1 cellular context compared by ENCODE assay signal in the genomic region with DNA sequence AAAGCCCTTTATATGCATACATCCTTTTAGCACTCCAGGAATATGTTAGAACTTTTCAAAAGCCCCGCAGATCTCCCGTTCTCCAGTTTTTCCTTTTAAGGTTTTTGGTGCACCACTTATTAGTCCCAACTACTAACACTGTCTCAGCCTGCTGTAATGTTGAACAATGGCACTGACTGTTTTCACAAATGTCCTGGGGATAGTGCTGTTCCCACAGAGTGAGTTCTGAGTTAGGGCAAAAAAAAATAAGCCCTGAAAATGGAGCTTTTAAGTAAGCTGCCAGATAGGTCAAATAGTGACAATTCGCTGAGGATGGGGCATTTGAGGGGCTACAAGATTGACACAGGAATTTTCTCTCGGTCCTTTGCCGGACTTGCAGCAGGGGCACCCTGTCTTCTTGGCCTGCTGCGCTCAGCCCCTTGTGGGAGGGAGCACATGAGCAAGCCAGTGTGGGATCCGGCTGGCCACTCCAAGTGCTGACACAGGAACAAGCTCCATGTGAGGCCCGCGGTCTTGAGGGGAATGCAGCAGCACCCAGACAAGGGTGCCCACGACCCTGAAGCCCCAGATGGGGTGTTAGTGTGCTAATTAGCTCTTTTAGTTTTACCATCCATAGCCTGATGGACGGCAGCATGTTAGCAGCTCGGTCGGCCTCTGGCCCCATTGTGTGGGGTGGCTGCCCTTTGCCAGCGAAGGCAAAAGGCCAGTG.
TF ChIP-seq lines count a peak whose summit lies in the region.

No MANE protein-coding gene starts in this region.

TF ChIP-seq in GM23338, 12 proteins besides CTCF, POLR2A, EP300 and RAD21 (continued from another document):
- TF ChIP-seq, protein P1, sequence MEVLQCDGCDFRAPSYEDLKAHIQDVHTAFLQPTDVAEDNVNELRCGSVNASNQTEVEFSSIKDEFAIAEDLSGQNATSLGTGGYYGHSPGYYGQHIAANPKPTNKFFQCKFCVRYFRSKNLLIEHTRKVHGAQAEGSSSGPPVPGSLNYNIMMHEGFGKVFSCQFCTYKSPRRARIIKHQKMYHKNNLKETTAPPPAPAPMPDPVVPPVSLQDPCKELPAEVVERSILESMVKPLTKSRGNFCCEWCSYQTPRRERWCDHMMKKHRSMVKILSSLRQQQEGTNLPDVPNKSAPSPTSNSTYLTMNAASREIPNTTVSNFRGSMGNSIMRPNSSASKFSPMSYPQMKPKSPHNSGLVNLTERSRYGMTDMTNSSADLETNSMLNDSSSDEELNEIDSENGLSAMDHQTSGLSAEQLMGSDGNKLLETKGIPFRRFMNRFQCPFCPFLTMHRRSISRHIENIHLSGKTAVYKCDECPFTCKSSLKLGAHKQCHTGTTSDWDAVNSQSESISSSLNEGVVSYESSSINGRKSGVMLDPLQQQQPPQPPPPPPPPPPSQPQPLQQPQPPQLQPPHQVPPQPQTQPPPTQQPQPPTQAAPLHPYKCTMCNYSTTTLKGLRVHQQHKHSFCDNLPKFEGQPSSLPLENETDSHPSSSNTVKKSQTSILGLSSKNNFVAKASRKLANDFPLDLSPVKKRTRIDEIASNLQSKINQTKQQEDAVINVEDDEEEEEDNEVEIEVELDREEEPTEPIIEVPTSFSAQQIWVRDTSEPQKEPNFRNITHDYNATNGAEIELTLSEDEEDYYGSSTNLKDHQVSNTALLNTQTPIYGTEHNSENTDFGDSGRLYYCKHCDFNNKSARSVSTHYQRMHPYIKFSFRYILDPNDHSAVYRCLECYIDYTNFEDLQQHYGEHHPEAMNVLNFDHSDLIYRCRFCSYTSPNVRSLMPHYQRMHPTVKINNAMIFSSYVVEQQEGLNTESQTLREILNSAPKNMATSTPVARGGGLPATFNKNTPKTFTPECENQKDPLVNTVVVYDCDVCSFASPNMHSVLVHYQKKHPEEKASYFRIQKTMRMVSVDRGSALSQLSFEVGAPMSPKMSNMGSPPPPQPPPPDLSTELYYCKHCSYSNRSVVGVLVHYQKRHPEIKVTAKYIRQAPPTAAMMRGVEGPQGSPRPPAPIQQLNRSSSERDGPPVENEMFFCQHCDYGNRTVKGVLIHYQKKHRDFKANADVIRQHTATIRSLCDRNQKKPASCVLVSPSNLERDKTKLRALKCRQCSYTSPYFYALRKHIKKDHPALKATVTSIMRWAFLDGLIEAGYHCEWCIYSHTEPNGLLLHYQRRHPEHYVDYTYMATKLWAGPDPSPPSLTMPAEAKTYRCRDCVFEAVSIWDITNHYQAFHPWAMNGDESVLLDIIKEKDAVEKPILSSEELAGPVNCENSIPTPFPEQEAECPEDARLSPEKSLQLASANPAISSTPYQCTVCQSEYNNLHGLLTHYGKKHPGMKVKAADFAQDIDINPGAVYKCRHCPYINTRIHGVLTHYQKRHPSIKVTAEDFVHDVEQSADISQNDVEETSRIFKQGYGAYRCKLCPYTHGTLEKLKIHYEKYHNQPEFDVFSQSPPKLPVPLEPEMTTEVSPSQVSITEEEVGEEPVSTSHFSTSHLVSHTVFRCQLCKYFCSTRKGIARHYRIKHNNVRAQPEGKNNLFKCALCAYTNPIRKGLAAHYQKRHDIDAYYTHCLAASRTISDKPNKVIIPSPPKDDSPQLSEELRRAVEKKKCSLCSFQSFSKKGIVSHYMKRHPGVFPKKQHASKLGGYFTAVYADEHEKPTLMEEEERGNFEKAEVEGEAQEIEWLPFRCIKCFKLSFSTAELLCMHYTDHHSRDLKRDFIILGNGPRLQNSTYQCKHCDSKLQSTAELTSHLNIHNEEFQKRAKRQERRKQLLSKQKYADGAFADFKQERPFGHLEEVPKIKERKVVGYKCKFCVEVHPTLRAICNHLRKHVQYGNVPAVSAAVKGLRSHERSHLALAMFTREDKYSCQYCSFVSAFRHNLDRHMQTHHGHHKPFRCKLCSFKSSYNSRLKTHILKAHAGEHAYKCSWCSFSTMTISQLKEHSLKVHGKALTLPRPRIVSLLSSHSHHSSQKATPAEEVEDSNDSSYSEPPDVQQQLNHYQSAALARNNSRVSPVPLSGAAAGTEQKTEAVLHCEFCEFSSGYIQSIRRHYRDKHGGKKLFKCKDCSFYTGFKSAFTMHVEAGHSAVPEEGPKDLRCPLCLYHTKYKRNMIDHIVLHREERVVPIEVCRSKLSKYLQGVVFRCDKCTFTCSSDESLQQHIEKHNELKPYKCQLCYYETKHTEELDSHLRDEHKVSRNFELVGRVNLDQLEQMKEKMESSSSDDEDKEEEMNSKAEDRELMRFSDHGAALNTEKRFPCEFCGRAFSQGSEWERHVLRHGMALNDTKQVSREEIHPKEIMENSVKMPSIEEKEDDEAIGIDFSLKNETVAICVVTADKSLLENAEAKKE (CRISPR knock-in tag; IDR thresholded peaks at IDR 0.05), result no peak
- TF ChIP-seq CREB1 (CRISPR knock-in tag; IDR thresholded peaks at IDR 0.05; ENCODE audit: low read depth) (no peak), POLR2AphosphoS5 (IDR thresholded peaks at IDR 0.05; ENCODE audit: low read depth) (no peak), EZH2phosphoT487 (IDR thresholded peaks at IDR 0.05; ENCODE audit: unreplicated experiment) (no peak), JUNB (IDR thresholded peaks at IDR 0.05; ENCODE audit: unreplicated experiment) (no peak), ZNF114 (CRISPR knock-in tag; IDR thresholded peaks at IDR 0.05) (no peak), EZH2 (IDR thresholded peaks at IDR 0.05; ENCODE audit: low read depth, unreplicated experiment) (no peak), ZNF331 (CRISPR knock-in tag; IDR thresholded peaks at IDR 0.05; ENCODE audit: low read depth) (no peak), NANOG (IDR thresholded peaks at IDR 0.05; ENCODE audit: borderline replicate concordance) (no peak)
- TF ChIP-seq, protein P2, sequence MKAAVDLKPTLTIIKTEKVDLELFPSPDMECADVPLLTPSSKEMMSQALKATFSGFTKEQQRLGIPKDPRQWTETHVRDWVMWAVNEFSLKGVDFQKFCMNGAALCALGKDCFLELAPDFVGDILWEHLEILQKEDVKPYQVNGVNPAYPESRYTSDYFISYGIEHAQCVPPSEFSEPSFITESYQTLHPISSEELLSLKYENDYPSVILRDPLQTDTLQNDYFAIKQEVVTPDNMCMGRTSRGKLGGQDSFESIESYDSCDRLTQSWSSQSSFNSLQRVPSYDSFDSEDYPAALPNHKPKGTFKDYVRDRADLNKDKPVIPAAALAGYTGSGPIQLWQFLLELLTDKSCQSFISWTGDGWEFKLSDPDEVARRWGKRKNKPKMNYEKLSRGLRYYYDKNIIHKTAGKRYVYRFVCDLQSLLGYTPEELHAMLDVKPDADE (IDR thresholded peaks at IDR 0.05), result no peak
- TF ChIP-seq, protein P3, sequence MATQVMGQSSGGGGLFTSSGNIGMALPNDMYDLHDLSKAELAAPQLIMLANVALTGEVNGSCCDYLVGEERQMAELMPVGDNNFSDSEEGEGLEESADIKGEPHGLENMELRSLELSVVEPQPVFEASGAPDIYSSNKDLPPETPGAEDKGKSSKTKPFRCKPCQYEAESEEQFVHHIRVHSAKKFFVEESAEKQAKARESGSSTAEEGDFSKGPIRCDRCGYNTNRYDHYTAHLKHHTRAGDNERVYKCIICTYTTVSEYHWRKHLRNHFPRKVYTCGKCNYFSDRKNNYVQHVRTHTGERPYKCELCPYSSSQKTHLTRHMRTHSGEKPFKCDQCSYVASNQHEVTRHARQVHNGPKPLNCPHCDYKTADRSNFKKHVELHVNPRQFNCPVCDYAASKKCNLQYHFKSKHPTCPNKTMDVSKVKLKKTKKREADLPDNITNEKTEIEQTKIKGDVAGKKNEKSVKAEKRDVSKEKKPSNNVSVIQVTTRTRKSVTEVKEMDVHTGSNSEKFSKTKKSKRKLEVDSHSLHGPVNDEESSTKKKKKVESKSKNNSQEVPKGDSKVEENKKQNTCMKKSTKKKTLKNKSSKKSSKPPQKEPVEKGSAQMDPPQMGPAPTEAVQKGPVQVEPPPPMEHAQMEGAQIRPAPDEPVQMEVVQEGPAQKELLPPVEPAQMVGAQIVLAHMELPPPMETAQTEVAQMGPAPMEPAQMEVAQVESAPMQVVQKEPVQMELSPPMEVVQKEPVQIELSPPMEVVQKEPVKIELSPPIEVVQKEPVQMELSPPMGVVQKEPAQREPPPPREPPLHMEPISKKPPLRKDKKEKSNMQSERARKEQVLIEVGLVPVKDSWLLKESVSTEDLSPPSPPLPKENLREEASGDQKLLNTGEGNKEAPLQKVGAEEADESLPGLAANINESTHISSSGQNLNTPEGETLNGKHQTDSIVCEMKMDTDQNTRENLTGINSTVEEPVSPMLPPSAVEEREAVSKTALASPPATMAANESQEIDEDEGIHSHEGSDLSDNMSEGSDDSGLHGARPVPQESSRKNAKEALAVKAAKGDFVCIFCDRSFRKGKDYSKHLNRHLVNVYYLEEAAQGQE (IDR thresholded peaks at IDR 0.05; ENCODE audit: unreplicated experiment), result no peak
